16 cellular contexts compared by ENCODE assay signal in genomic region chr3:128280466-128281455, GRCh38.
DNase-seq lines count a peak whose midpoint lies in the region; ATAC-seq and TF ChIP-seq lines count a peak whose summit lies in the region.
"Had no signal": no experiment of that assay in that cellular context is flagged by ENCODE, and none has a peak within 500 bp of the region (broad histone marks: within the 10 kb centered on the region; RNA-seq: fewer than 3 reads in every experiment).

No MANE protein-coding gene starts in this region.

- POLR2A ChIA-PET in CD8-positive, alpha-beta T cell (lab: Charles Lee), result no interaction called here

- ATAC-seq in effector memory CD8-positive, alpha-beta T cell (replicated peaks), result no peak
- ATAC-seq in CD8-positive, alpha-beta T cell, result no peak
- no peak for ATAC-seq in right cardiac atrium

- no peak overlapping the region for H3K27ac ChIP-seq in CD8-positive, alpha-beta T cell (ENCODE audit: low read depth, low read length)
- no peak overlapping the region for H3K27ac ChIP-seq in right cardiac atrium (ENCODE audit: low read length)
- H3K27ac ChIP-seq: BLaER1 treated with 17β-estradiol and CSF1 and Interleukin-3, amounts not matched to agents 10 nM and 100 nM; cardiac muscle cell; esophagus squamous epithelium; SJSA1; WERI-Rb-1 had no signal

- H3K36me3 Mint-ChIP-seq in effector memory CD8-positive, alpha-beta T cell (ENCODE audit: insufficient read depth), result no peaks in the 10 kb centered on the region
- peaks cover 32% of the 10 kb centered on the region for H3K36me3 Mint-ChIP-seq in CD8-positive, alpha-beta T cell

- H3K4me3 Mint-ChIP-seq in effector memory CD8-positive, alpha-beta T cell, result no peak overlapping the region
- H3K4me3 Mint-ChIP-seq in CD8-positive, alpha-beta T cell, result no peak overlapping the region

- 70% methylated on average over 10 of the region's 10 CpGs for WGBS in right cardiac atrium

- no peaks in the 10 kb centered on the region for H3K27me3 Mint-ChIP-seq in effector memory CD8-positive, alpha-beta T cell
- no peaks in the 10 kb centered on the region for H3K27me3 Mint-ChIP-seq in CD8-positive, alpha-beta T cell (ENCODE audit: low read depth)

- H3K4me3 ChIP-seq in H7 (ENCODE audit: insufficient read depth, low read depth, low read length) (no peak overlapping the region), neuron (ENCODE audit: low read length) (peak overlapping the region; percentile 6), right cardiac atrium (ENCODE audit: low read length) (no peak overlapping the region)
- no peak overlapping the region for H3K4me3 ChIP-seq in CD8-positive, alpha-beta T cell (ENCODE audit: low read depth, low read length)
- H3K4me3 ChIP-seq: BLaER1 treated with 17β-estradiol and CSF1 and Interleukin-3, amounts not matched to agents 10 nM and 100 nM; cardiac muscle cell; esophagus squamous epithelium; SJSA1 had no signal

- H3K9me3 Mint-ChIP-seq in effector memory CD8-positive, alpha-beta T cell, result no peaks in the 10 kb centered on the region
- H3K9me3 Mint-ChIP-seq in CD8-positive, alpha-beta T cell, result no peaks in the 10 kb centered on the region

- intact Hi-C loops in CD8-positive, alpha-beta T cell (cut with DNase I, micrococcal nuclease), result no loop called here
- intact Hi-C loops in right cardiac atrium (cut with DNase I), result no loop called here

- H3K9me3 ChIP-seq in neuron (ENCODE audit: low read length) (no peaks in the 10 kb centered on the region), right cardiac atrium (ENCODE audit: control insufficient read depth, low read length) (no peaks in the 10 kb centered on the region)
- H3K9me3 ChIP-seq in CD8-positive, alpha-beta T cell (ENCODE audit: low read length), result no peaks in the 10 kb centered on the region
- H3K9me3 ChIP-seq: BLaER1 treated with 17β-estradiol and CSF1 and Interleukin-3, amounts not matched to agents 10 nM and 100 nM; esophagus squamous epithelium; SJSA1 had no signal

- peaks cover 30% of the 10 kb centered on the region for H3K4me1 ChIP-seq in neuron (ENCODE audit: insufficient read depth, low read length)
- no peaks in the 10 kb centered on the region for H3K4me1 ChIP-seq in CD8-positive, alpha-beta T cell (ENCODE audit: insufficient read depth, low read length)
- peaks cover 21% of the 10 kb centered on the region for H3K4me1 ChIP-seq in right cardiac atrium (ENCODE audit: control insufficient read depth, insufficient read depth, low read length)
- H3K4me1 ChIP-seq: BLaER1 treated with 17β-estradiol and CSF1 and Interleukin-3, amounts not matched to agents 10 nM and 100 nM had no signal

- H3K36me3 ChIP-seq in H7 (replicated peaks; ENCODE audit: control insufficient read depth, insufficient read depth, low read length), result no peaks in the 10 kb centered on the region
- H3K36me3 ChIP-seq in neuron (ENCODE audit: insufficient read depth, low read length), result no peaks in the 10 kb centered on the region
- peaks cover 3% of the 10 kb centered on the region for H3K36me3 ChIP-seq in CD8-positive, alpha-beta T cell (ENCODE audit: insufficient read depth, low read length)
- H3K36me3 ChIP-seq: cardiac muscle cell, SJSA1, WERI-Rb-1 had no signal

- CTCF ChIA-PET in CD8-positive, alpha-beta T cell (lab: Charles Lee), result interaction anchor here (0.6 to 0.7 kb wide), 2 partner anchors 10 to 11 kb away, joined by 3 read pairs; no protein-coding TSS in a partner anchor

- H2AFZ ChIP-seq in neuron (ENCODE audit: low read depth, low read length), result peak overlapping the region; percentile 13

- H3K27ac Mint-ChIP-seq in effector memory CD8-positive, alpha-beta T cell, result peak overlapping the region; percentile 15 to 18
- H3K27ac Mint-ChIP-seq in CD8-positive, alpha-beta T cell, result no peak overlapping the region

- no peak for TF ChIP-seq CTCF in CD8-positive, alpha-beta T cell (IDR thresholded peaks at IDR 0.05)

- H3K27me3 ChIP-seq in H7 (ENCODE audit: control insufficient read depth, insufficient read depth, low read length) (peaks cover 15% of the 10 kb centered on the region), neuron (ENCODE audit: insufficient read depth, low read length) (no peaks in the 10 kb centered on the region), right cardiac atrium (ENCODE audit: control insufficient read depth, insufficient read depth) (no peaks in the 10 kb centered on the region)
- H3K27me3 ChIP-seq in CD8-positive, alpha-beta T cell (ENCODE audit: insufficient read depth, low read length), result no peaks in the 10 kb centered on the region
- H3K27me3 ChIP-seq: BLaER1 treated with 17β-estradiol and CSF1 and Interleukin-3, amounts not matched to agents 10 nM and 100 nM; cardiac muscle cell; esophagus squamous epithelium; SJSA1 had no signal

- DNase-seq in H7, result peak; percentile 85
- DNase-seq in NCI-H2227 treated with DMSO at 0.1 percent for 48 hours (lab: John Stamatoyannopoulos, UW), result peak; percentile 26
- DNase-seq in effector memory CD8-positive, alpha-beta T cell, result no peak
- no peak for DNase-seq in CD8-positive, alpha-beta T cell
- DNase-seq in right cardiac atrium, result no peak
- no peak for DNase-seq in activated CD4-positive, alpha-beta T cell treated with anti-CD3 and anti-CD28 coated beads for 48 hours
- no peak for DNase-seq in DMS 273 (lab: John Stamatoyannopoulos, UW; ENCODE audit: unreplicated experiment)
- DNase-seq: esophagus squamous epithelium; kidney glomerular epithelial cell; NCI-H2171; stimulated activated CD4-positive, alpha-beta T cell treated with anti-CD3 and anti-CD28 coated beads, Interleukin-15, amount 100 ng/mL, for 24 hours; WERI-Rb-1 had no signal

- peaks cover 0 to 3% of the 10 kb centered on the region in 2 donors for H3K4me1 Mint-ChIP-seq in effector memory CD8-positive, alpha-beta T cell (ENCODE audit: low read depth in 2 of 2)
- peaks cover 14% of the 10 kb centered on the region for H3K4me1 Mint-ChIP-seq in CD8-positive, alpha-beta T cell (ENCODE audit: low read depth)

Comparison
In these comparisons a context has a peak if more than half of its experiments do, and no peak if none do; other contexts are left out.
1. DNase-seq: peak in H7 (single experiment) and NCI-H2227 treated with DMSO at 0.1 percent for 48 hours (single experiment); none in effector memory CD8-positive, alpha-beta T cell (0 of 3), CD8-positive, alpha-beta T cell (0 of 7), right cardiac atrium (0 of 3), activated CD4-positive, alpha-beta T cell treated with anti-CD3 and anti-CD28 coated beads for 48 hours (single experiment) and DMS 273 (single experiment).